In genomic region chr13:109485136-109485794, GRCh38 we compare ENCODE assay signal across 23 cellular contexts.
"Had no signal": no experiment of that assay in that cellular context is flagged by ENCODE, and none has a peak within 500 bp of the region (broad histone marks: within the 10 kb centered on the region; RNA-seq: fewer than 3 reads in every experiment).

No MANE protein-coding gene starts in this region.

- H3K4me1 ChIP-seq: Peyer's patch, SJCRH30 had no signal

- H3K9ac ChIP-seq: KMS-11 had no signal

- H3K27ac ChIP-seq: KMS-11, PC-9, Peyer's patch, SJCRH30 had no signal

- DNase-seq: Kasumi-1; NCI-H1092; NCI-H1105 treated with DMSO at 0.1 percent for 48 hours; NCI-H1417 treated with DMSO at 0.1 percent for 48 hours; NCI-H146; NCI-H1694 treated with DMSO at 0.1 percent for 48 hours; NCI-H1930; NCI-H2081; NCI-H2107; NCI-H2227 treated with DMSO at 0.1 percent for 48 hours; NCI-H524; NCI-H526 treated with DMSO at 0.1 percent for 48 hours; NCI-H748 treated with DMSO at 0.1 percent for 48 hours; NK-92 treated with Interleukin-12 subunit alpha and Interleukin-12 subunit beta, amount 100 ng/mL, for 24 hours; PC-9; SHP77 treated with DMSO at 0.1 percent for 48 hours; SJCRH30; T-helper 1 cell had no signal

- H2AFZ ChIP-seq: PC-9 had no signal

- ATAC-seq: K562, Right ventricle myocardium inferior, SK-N-SH treated with all-trans-retinoic acid at 6 μM for 48 hours had no signal

- H3K4me2 ChIP-seq: KMS-11, PC-9 had no signal

- H3K4me3 ChIP-seq: K562, PC-9, Peyer's patch, SJCRH30 had no signal

- H3K9me3 ChIP-seq: Peyer's patch, SJCRH30 had no signal

- H3K27me3 ChIP-seq: Peyer's patch, SJCRH30 had no signal

- H3K36me3 ChIP-seq: Peyer's patch, SJCRH30 had no signal

- FAIRE-seq: K562 had no signal
